In genomic region chr7:130942211-130942964, GRCh38 we compare ENCODE assay signal across 9 cellular contexts.
DNase-seq lines count a peak whose midpoint lies in the region; ATAC-seq, FAIRE-seq and TF ChIP-seq lines count a peak whose summit lies in the region.
"Had no signal": no experiment of that assay in that cellular context is flagged by ENCODE, and none has a peak within 500 bp of the region (broad histone marks: within the 10 kb centered on the region; RNA-seq: fewer than 3 reads in every experiment).

No MANE protein-coding gene starts in this region.

- H3K4me3 ChIP-seq in kidney (ENCODE audit: low read length in 2 of 2) = peak overlapping the region; percentile 35 to 74
- H3K4me3 ChIP-seq in transverse colon = peak overlapping the region in 2 of 4 donors; percentile 33 to 57

- H3K9me3 ChIP-seq in kidney (ENCODE audit: control insufficient read depth in 1 of 2, low read length in 2 of 2) = no peaks in the 10 kb centered on the region
- H3K9me3 ChIP-seq in transverse colon = no peaks in the 10 kb centered on the region
- H3K9me3 ChIP-seq: BLaER1 treated with 17β-estradiol and CSF1 and Interleukin-3, amounts not matched to agents 10 nM and 100 nM had no signal

- in situ Hi-C loops in transverse colon (cut with MboI; ENCODE audit: low pct_ligation_motif_present in 1 of 4, low pct_unique_long_range_greater_than_20kb in 1 of 4, low sequenced_read_pairs in 3 of 4) = no loop called here

- TF ChIP-seq CTCF in kidney (IDR thresholded peaks at IDR 0.05; ENCODE audit: borderline replicate concordance, extremely low read depth, insufficient read depth) = no peak
- TF ChIP-seq CTCF in transverse colon (IDR thresholded peaks at IDR 0.05) = no peak

- peak; percentile 37 for TF ChIP-seq POLR2A in transverse colon (IDR thresholded peaks at IDR 0.05)

- peak overlapping the region; percentile 45 to 85 for H3K9ac ChIP-seq in kidney (ENCODE audit: low read length in 2 of 2)

- H3K4me1 Mint-ChIP-seq in activated T-cell treated with anti-CD3 and anti-CD28 coated beads, Interleukin-2, amount 50 U/mL, for 24 hours (ENCODE audit: low read depth) = peaks cover 89% of the 10 kb centered on the region
- H3K4me1 Mint-ChIP-seq in activated naive CD8-positive, alpha-beta T cell treated with anti-CD3 and anti-CD28 coated beads for 36 hours = peaks cover 83% of the 10 kb centered on the region

- no peaks in the 10 kb centered on the region for H3K9me3 Mint-ChIP-seq in activated T-cell treated with anti-CD3 and anti-CD28 coated beads, Interleukin-2, amount 50 U/mL, for 24 hours
- no peaks in the 10 kb centered on the region for H3K9me3 Mint-ChIP-seq in activated naive CD8-positive, alpha-beta T cell treated with anti-CD3 and anti-CD28 coated beads for 36 hours

- ATAC-seq in GM21723 (IDR thresholded peaks at IDR 0.05; ENCODE audit: unreplicated experiment) = no peak
- ATAC-seq in HG03045 (IDR thresholded peaks at IDR 0.05; ENCODE audit: unreplicated experiment) = no peak

- H3K36me3 ChIP-seq in kidney (ENCODE audit: control insufficient read depth in 1 of 2, insufficient read depth in 2 of 2, low read length in 2 of 2) = peaks cover 0 to 3% of the 10 kb centered on the region in 2 donors
- no peaks in the 10 kb centered on the region for H3K36me3 ChIP-seq in transverse colon

- peaks cover 98% of the 10 kb centered on the region for H3K36me3 Mint-ChIP-seq in activated T-cell treated with anti-CD3 and anti-CD28 coated beads, Interleukin-2, amount 50 U/mL, for 24 hours (ENCODE audit: low read depth)
- H3K36me3 Mint-ChIP-seq in activated naive CD8-positive, alpha-beta T cell treated with anti-CD3 and anti-CD28 coated beads for 36 hours = peaks cover 77% of the 10 kb centered on the region

- peak overlapping the region; percentile 89 for H3K27ac Mint-ChIP-seq in activated T-cell treated with anti-CD3 and anti-CD28 coated beads, Interleukin-2, amount 50 U/mL, for 24 hours
- H3K27ac Mint-ChIP-seq in activated naive CD8-positive, alpha-beta T cell treated with anti-CD3 and anti-CD28 coated beads for 36 hours = peak overlapping the region; percentile 88

- intact Hi-C loops in kidney (cut with DNase I) = no loop called here
- intact Hi-C loops in transverse colon (cut with DNase I; ENCODE audit: low total_unique reads) = loop anchor here (5.0 kb wide), 1 partner anchor 1570 kb away; no protein-coding TSS in a partner anchor

- 37 to 47% methylated on average over 7 to 10 of the region's 10 CpGs for WGBS in transverse colon (ENCODE audit: low coverage in 1 of 2), 2 donors

- TF ChIP-seq EP300 in transverse colon (IDR thresholded peaks at IDR 0.05; ENCODE audit: low read depth) = no peak

- H3K4me1 ChIP-seq in kidney (ENCODE audit: control insufficient read depth in 1 of 2, insufficient read depth in 1 of 2, low read depth in 1 of 2, low read length in 2 of 2) = peaks cover 6 to 14% of the 10 kb centered on the region in 2 donors
- peaks cover 9 to 68% (median 24%) of the 10 kb centered on the region in 4 donors for H3K4me1 ChIP-seq in transverse colon

- no peaks in the 10 kb centered on the region for H3K27me3 ChIP-seq in transverse colon
- H3K27me3 ChIP-seq: BLaER1 treated with 17β-estradiol and CSF1 and Interleukin-3, amounts not matched to agents 10 nM and 100 nM had no signal

- no peak for DNase-seq in activated T-cell treated with anti-CD3 and anti-CD28 coated beads, Interleukin-2, amount 50 U/mL, for 24 hours
- no peak for DNase-seq in activated T-cell treated with anti-CD3 and anti-CD28 coated beads, Interleukin-2, amount 50 U/mL, for 1 hour
- DNase-seq in activated naive CD8-positive, alpha-beta T cell treated with anti-CD3 and anti-CD28 coated beads for 36 hours = no peak
- no peak for DNase-seq in kidney
- DNase-seq in transverse colon = peak; percentile 69
- no peak for DNase-seq in GF-D8 (lab: John Stamatoyannopoulos, UW)

- FAIRE-seq in kidney (lab: Jason Lieb, UNC) = peak; percentile 27

- H3K27ac ChIP-seq in kidney (ENCODE audit: low read depth in 2 of 2, low read length in 2 of 2) = peak overlapping the region; percentile 86 to 90
- H3K27ac ChIP-seq in transverse colon = peak overlapping the region; percentile 77 to 85 (median 84)

- peak overlapping the region; percentile 74 for H3K4me3 Mint-ChIP-seq in activated T-cell treated with anti-CD3 and anti-CD28 coated beads, Interleukin-2, amount 50 U/mL, for 24 hours
- H3K4me3 Mint-ChIP-seq in activated naive CD8-positive, alpha-beta T cell treated with anti-CD3 and anti-CD28 coated beads for 36 hours = peak overlapping the region; percentile 61

- no peaks in the 10 kb centered on the region for H3K27me3 Mint-ChIP-seq in activated T-cell treated with anti-CD3 and anti-CD28 coated beads, Interleukin-2, amount 50 U/mL, for 24 hours
- no peaks in the 10 kb centered on the region for H3K27me3 Mint-ChIP-seq in activated naive CD8-positive, alpha-beta T cell treated with anti-CD3 and anti-CD28 coated beads for 36 hours
